ENCODE assay signal across 25 cellular contexts in genomic region chr4:143035661-143036060, GRCh38.
"Had no signal": no experiment of that assay in that cellular context is flagged by ENCODE, and none has a peak within 500 bp of the region (broad histone marks: within the 10 kb centered on the region; RNA-seq: fewer than 3 reads in every experiment).

No MANE protein-coding gene starts in this region.

- H3K9me3 ChIP-seq: neutrophil, psoas muscle, right lobe of liver, sigmoid colon, stomach, thoracic aorta, thyroid gland, upper lobe of right lung, uterus had no signal

- H3K4me3 ChIP-seq: psoas muscle, right lobe of liver, sigmoid colon, stomach, thoracic aorta, thyroid gland, tibial nerve, upper lobe of right lung, uterus had no signal

- H3K4me1 ChIP-seq: parathyroid adenoma, psoas muscle, sigmoid colon, stomach, thyroid gland, tibial nerve, upper lobe of right lung, uterus had no signal

- H3K27me3 ChIP-seq: neutrophil, right lobe of liver, sigmoid colon, stomach, thyroid gland, tibial nerve, upper lobe of right lung, uterus had no signal

- H3K36me3 ChIP-seq: neutrophil, right lobe of liver, sigmoid colon, stomach, thoracic aorta, thyroid gland, tibial nerve, upper lobe of right lung, uterus had no signal

- DNase-seq: naive thymus-derived CD8-positive, alpha-beta T cell; nephron progenitor cell; nucleus accumbens; posterior cingulate gyrus; psoas muscle; right cardiac atrium; right lobe of liver; sigmoid colon; small intestine; stimulated activated CD4-positive, alpha-beta T cell treated with anti-CD3 and anti-CD28 coated beads, Interleukin-15, amount 100 ng/mL, for 24 hours; stimulated activated CD4-positive, alpha-beta T cell treated with anti-CD3 and anti-CD28 coated beads, Interleukin-2, amount 100 ng/mL, for 24 hours; stimulated activated CD4-positive, alpha-beta T cell treated with anti-CD3 and anti-CD28 coated beads, Interleukin-2, amount 100 ng/mL, for 48 hours; stimulated activated CD4-positive, alpha-beta T cell treated with anti-CD3 and anti-CD28 coated beads, Interleukin-4, amount 100 ng/mL, for 24 hours; stimulated activated naive B cell treated with anti-CD40 and anti-IgM and Interleukin-4, amounts not matched to agents 10 μg/mL and 1 μg/mL and 100 μg/mL, for 72 hours; stimulated activated naive CD4-positive, alpha-beta T cell treated with Interleukin-2 at 50 U/mL for 16 hours; stomach; thyroid gland; upper lobe of right lung; uterus had no signal

- ATAC-seq: naive thymus-derived CD8-positive, alpha-beta T cell; natural killer cell treated with Interleukin-12 subunit alpha and Interleukin-12 subunit beta and Interleukin-15 and Interleukin-18, amount 100 ng/mL, for 72 hours; psoas muscle; right cardiac atrium; stimulated activated effector memory CD8-positive, alpha-beta T cell treated with anti-CD3 and anti-CD28 coated beads, Interleukin-12 subunit alpha, Interleukin-12 subunit beta, amount 100 ng/mL, for 72 hours; stimulated activated naive B cell treated with anti-CD40 and anti-IgM and Interleukin-4, amounts not matched to agents 10 μg/mL and 1 μg/mL and 100 μg/mL, for 72 hours; upper lobe of right lung had no signal

- H3K27ac ChIP-seq: neutrophil, parathyroid adenoma, psoas muscle, right lobe of liver, sigmoid colon, stomach, thoracic aorta, thyroid gland, tibial nerve, upper lobe of right lung, uterus had no signal

- FAIRE-seq: small intestine had no signal
